ENCODE assay signal across 10 cellular contexts in the genomic region with DNA sequence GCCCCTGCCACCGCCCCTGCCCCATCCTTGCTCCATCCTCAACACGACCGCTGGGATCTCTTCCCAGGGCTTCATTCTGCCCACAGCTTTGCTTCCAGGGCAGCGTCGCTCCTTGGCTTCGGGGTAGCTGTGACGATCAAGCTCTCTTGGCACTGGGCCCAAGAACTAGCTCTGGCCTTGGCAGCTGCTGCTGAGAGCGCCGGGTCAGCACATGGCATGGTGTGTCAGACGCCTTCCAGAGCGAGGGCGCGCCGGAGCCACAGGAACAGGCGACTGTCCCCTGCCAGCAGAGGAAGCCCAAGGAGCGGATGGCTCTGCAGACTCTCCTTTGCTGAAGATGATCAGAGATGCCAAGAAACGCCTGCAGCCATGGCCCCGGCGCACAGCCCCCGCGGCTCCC. TPM values are rescaled to one million over a fixed set of nuclear protein-coding genes. Genes with fewer than 3 reads are reported as not detected.
DNase-seq lines count a peak whose midpoint lies in the region; ATAC-seq and TF ChIP-seq lines count a peak whose summit lies in the region.
"Had no signal": no experiment of that assay in that cellular context is flagged by ENCODE, and none has a peak within 500 bp of the region (broad histone marks: within the 10 kb centered on the region; RNA-seq: fewer than 3 reads in every experiment).

No MANE protein-coding gene starts in this region.

- H3K27me3 Mint-ChIP-seq in brain: no peaks in the 10 kb centered on the region

- ATAC-seq in stimulated activated effector memory CD8-positive, alpha-beta T cell treated with anti-CD3 and anti-CD28 coated beads, Interleukin-12 subunit alpha, Interleukin-12 subunit beta, amount 100 ng/mL, for 72 hours: no peak
- ATAC-seq in HG02973 (IDR thresholded peaks at IDR 0.05; ENCODE audit: unreplicated experiment) (no peak), GM21528 (IDR thresholded peaks at IDR 0.05; ENCODE audit: low FRiP score, unreplicated experiment) (no peak)
- ATAC-seq: left colon had no signal

- H3K4me3 Mint-ChIP-seq in brain: no peak overlapping the region
- H3K4me3 Mint-ChIP-seq in stimulated activated effector memory CD8-positive, alpha-beta T cell treated with anti-CD3 and anti-CD28 coated beads, Interleukin-12 subunit alpha, Interleukin-12 subunit beta, amount 100 ng/mL, for 72 hours: no peak overlapping the region

- TF ChIP-seq CTCF in brain (conservative IDR thresholded peaks at IDR 0.05): no peak

- peaks cover 45% of the 10 kb centered on the region for H3K36me3 Mint-ChIP-seq in brain
- H3K36me3 Mint-ChIP-seq in stimulated activated effector memory CD8-positive, alpha-beta T cell treated with anti-CD3 and anti-CD28 coated beads, Interleukin-12 subunit alpha, Interleukin-12 subunit beta, amount 100 ng/mL, for 72 hours: peaks cover 93% of the 10 kb centered on the region

- peak overlapping the region in 4 of 5 experiments; percentile 51 to 78 (median 68) for H3K27ac Mint-ChIP-seq in brain
- peak overlapping the region; percentile 94 for H3K27ac Mint-ChIP-seq in stimulated activated effector memory CD8-positive, alpha-beta T cell treated with anti-CD3 and anti-CD28 coated beads, Interleukin-12 subunit alpha, Interleukin-12 subunit beta, amount 100 ng/mL, for 72 hours

- DNase-seq in LHCN-M2 (ENCODE audit: low read depth) (peak; percentile 79), hippocampal formation (lab: John Stamatoyannopoulos, UW) (peak; percentile 65 to 68), iPS-NIHi7 (ENCODE audit: extremely low spot score) (no peak)
- no peak for DNase-seq in stimulated activated effector memory CD8-positive, alpha-beta T cell treated with anti-CD3 and anti-CD28 coated beads, Interleukin-12 subunit alpha, Interleukin-12 subunit beta, amount 100 ng/mL, for 72 hours (ENCODE audit: low spot score in 2 of 2)
- no peak for DNase-seq in activated CD4-positive, alpha-beta T cell treated with anti-CD3 and anti-CD28 coated beads, Interleukin-2, amount 50 U/mL, for 48 hours
- DNase-seq: amniotic stem cell had no signal

- H3K4me1 Mint-ChIP-seq in brain: peaks cover 23% of the 10 kb centered on the region
- peaks cover 43% of the 10 kb centered on the region for H3K4me1 Mint-ChIP-seq in stimulated activated effector memory CD8-positive, alpha-beta T cell treated with anti-CD3 and anti-CD28 coated beads, Interleukin-12 subunit alpha, Interleukin-12 subunit beta, amount 100 ng/mL, for 72 hours

- H3K9me3 Mint-ChIP-seq in brain: no peaks in the 10 kb centered on the region
- H3K9me3 Mint-ChIP-seq in stimulated activated effector memory CD8-positive, alpha-beta T cell treated with anti-CD3 and anti-CD28 coated beads, Interleukin-12 subunit alpha, Interleukin-12 subunit beta, amount 100 ng/mL, for 72 hours: no peaks in the 10 kb centered on the region

RNA-seq across cellular contexts. Expression of gene RAB35, which starts 15.9 kb away (rescaled TPM):
- 35.3 and 43.5 TPM in 2 replicates for total RNA-seq in LHCN-M2 (2014; rRNA removed)
- polyA plus RNA-seq in LHCN-M2 (2012): 41.0 TPM
- polyA plus RNA-seq in brain (ENCODE audit: insufficient read depth, low read depth, low replicate concordance): 40.8 TPM

Comparison
In these comparisons a context has a peak if more than half of its experiments do, and no peak if none do; other contexts are left out.
1. DNase-seq: peak in LHCN-M2 (single experiment) and hippocampal formation (2 of 2); none in stimulated activated effector memory CD8-positive, alpha-beta T cell treated with anti-CD3 and anti-CD28 coated beads, Interleukin-12 subunit alpha, Interleukin-12 subunit beta, amount 100 ng/mL, for 72 hours (0 of 2), iPS-NIHi7 (single experiment) and activated CD4-positive, alpha-beta T cell treated with anti-CD3 and anti-CD28 coated beads, Interleukin-2, amount 50 U/mL, for 48 hours (0 of 2).